ENCODE assay signal across 10 cellular contexts in the genomic region with DNA sequence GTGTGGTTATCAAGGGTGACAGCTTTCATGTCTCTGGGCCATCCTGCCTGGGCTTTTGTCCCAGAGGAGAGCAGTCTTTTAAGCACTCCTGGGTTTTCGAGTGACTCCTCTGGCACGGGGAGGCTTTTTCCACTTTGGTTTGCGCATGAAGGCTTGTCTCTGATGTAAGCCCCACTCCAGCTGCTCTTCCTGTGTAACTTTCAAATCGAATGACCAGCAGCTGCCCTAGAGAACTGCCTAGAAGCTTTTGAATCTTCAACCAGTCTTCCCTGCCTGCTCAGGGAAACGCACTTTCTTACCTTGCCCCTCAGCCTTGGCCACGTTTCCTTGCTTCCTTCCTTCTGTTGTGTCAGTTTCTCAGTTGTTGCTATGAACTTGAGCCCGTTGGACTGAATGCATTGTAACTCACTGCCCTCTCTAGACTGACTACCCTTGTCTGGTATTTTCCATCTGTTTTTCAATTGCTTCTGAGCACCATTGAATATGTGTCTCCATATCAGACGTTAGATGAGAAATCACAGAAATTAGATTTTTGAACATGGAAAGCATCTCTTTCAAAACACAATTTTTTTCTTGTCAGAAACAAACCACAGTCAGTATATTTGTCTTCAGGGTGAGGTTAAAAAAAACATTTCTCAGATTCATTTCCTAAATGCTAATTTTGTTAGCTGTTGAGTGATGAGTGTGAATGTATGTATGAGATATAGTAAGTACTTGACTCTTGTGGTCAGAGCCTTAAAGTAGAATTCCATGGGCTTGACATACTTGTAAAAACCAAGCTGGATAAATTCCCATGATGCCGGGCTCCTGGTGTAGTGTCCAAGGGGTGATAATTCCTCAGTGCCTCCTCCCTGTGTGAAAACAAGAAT. TPM values are rescaled to one million over a fixed set of nuclear protein-coding genes. Genes with fewer than 3 reads are reported as not detected.
DNase-seq lines count a peak whose midpoint lies in the region; ATAC-seq and TF ChIP-seq lines count a peak whose summit lies in the region.
"Had no signal": no experiment of that assay in that cellular context is flagged by ENCODE, and none has a peak within 500 bp of the region (broad histone marks: within the 10 kb centered on the region; RNA-seq: fewer than 3 reads in every experiment).

No MANE protein-coding gene starts in this region.

- no peaks in the 10 kb centered on the region for H3K27me3 ChIP-seq in lung (ENCODE audit: control insufficient read depth, insufficient read depth)
- H3K27me3 ChIP-seq in thoracic aorta (replicated peaks; ENCODE audit: insufficient read depth), result no peaks in the 10 kb centered on the region

- DNase-seq in HS-5 (ENCODE audit: low read depth), result peak; percentile 14
- DNase-seq in dermis microvascular lymphatic vessel endothelial cell (ENCODE audit: low read depth in 2 of 2), result peak; percentile 70 to 88
- DNase-seq in lung (ENCODE audit: low spot score), result no peak
- DNase-seq in thoracic aorta (ENCODE audit: low spot score), result no peak
- DNase-seq in stimulated activated CD4-positive, alpha-beta T cell treated with anti-CD3 and anti-CD28 coated beads, Interleukin-12 subunit alpha, Interleukin-12 subunit beta, amount 100 ng/mL, for 4 hours, result no peak
- DNase-seq: islet precursor cell, NCI-H1417 had no signal

- H3K36me3 ChIP-seq in lung (ENCODE audit: control insufficient read depth in 2 of 2, insufficient read depth in 2 of 2, low read length in 2 of 2) (no peaks in the 10 kb centered on the region), thoracic aorta (no peaks in the 10 kb centered on the region)

- H3K4me1 ChIP-seq in lung (ENCODE audit: control insufficient read depth in 2 of 2, insufficient read depth in 2 of 2, low read length in 2 of 2) (peaks cover 0 to 2% of the 10 kb centered on the region in 2 donors), thoracic aorta (ENCODE audit: control insufficient read depth in 1 of 2, low read depth in 2 of 2) (peaks cover 15 to 57% of the 10 kb centered on the region in 2 donors)

- 53 to 61% methylated on average over 9 of the region's 9 CpGs for WGBS in lung, 2 donors

- H3K9me3 ChIP-seq in lung (ENCODE audit: control insufficient read depth in 2 of 2, insufficient read depth in 1 of 2, low read length in 1 of 2), result no peaks in the 10 kb centered on the region
- no peaks in the 10 kb centered on the region for H3K9me3 ChIP-seq in thoracic aorta

- H3K27ac ChIP-seq in lung (ENCODE audit: low read depth in 1 of 2, low read length in 1 of 2), result peak overlapping the region; percentile 60 to 93
- H3K27ac ChIP-seq in thoracic aorta, result peak overlapping the region; percentile 90 to 91

- no peak for TF ChIP-seq CTCF in lung (IDR thresholded peaks at IDR 0.05; ENCODE audit: control extremely low read depth, extremely low read depth)
- no peak for TF ChIP-seq CTCF in thoracic aorta (IDR thresholded peaks at IDR 0.05)

- ATAC-seq in lung (ENCODE audit: insufficient read depth, low FRiP score) (no peak), thoracic aorta (ENCODE audit: insufficient number of reproducible peaks, low FRiP score, low read depth) (peak; percentile 39), GM19463 (IDR thresholded peaks at IDR 0.05; ENCODE audit: unreplicated experiment) (no peak), GM19023 (IDR thresholded peaks at IDR 0.05; ENCODE audit: unreplicated experiment) (no peak), GM21526 (IDR thresholded peaks at IDR 0.05; ENCODE audit: low FRiP score, unreplicated experiment) (no peak)

- H3K4me3 ChIP-seq in lung (no peak overlapping the region), thoracic aorta (peak overlapping the region; percentile 45)

RNA-seq across cellular contexts. Expression of a gene that starts 45.4 kb away (rescaled TPM):
- total RNA-seq in dermis microvascular lymphatic vessel endothelial cell (16.3 and 16.6 TPM in 2 replicates), lung (10 to 100 TPM; 15.4 to 19.2 TPM), thoracic aorta (10 to 100 TPM; 13.9 to 14.9 TPM)
- 1 to 10 TPM; 8.0 to 8.9 TPM for polyA plus RNA-seq in lung

RNA-seq across cellular contexts. Expression of a gene that starts 56.8 kb away (rescaled TPM):
- total RNA-seq in dermis microvascular lymphatic vessel endothelial cell (5.4 and 6.3 TPM in 2 replicates), lung (10 to 100 TPM; 24.3 to 24.6 TPM), thoracic aorta (10 to 100 TPM; 26.3 to 30.3 TPM)
- 10 to 100 TPM in 1 of 2 donors, 1 to 10 TPM in 1; 3.2 to 13.6 TPM for polyA plus RNA-seq in lung

Comparison
In these comparisons a context has a peak if more than half of its experiments do, and no peak if none do; other contexts are left out.
1. DNase-seq: peak in HS-5 (single experiment) and dermis microvascular lymphatic vessel endothelial cell (2 of 2); none in lung (single experiment), thoracic aorta (single experiment) and stimulated activated CD4-positive, alpha-beta T cell treated with anti-CD3 and anti-CD28 coated beads, Interleukin-12 subunit alpha, Interleukin-12 subunit beta, amount 100 ng/mL, for 4 hours (single experiment).